9 cellular contexts compared by ENCODE assay signal in genomic region chr1:218320182-218320581, GRCh38. TPM values are rescaled to one million over a fixed set of nuclear protein-coding genes. Genes with fewer than 3 reads are reported as not detected.
"Had no signal": no experiment of that assay in that cellular context is flagged by ENCODE, and none has a peak within 500 bp of the region (broad histone marks: within the 10 kb centered on the region; RNA-seq: fewer than 3 reads in every experiment).

No MANE protein-coding gene starts in this region.

RNA-seq across cellular contexts. Expression of gene TGFB2, which starts 25.0 kb away (rescaled TPM):
- total RNA-seq: activated CD4-positive, alpha-beta memory T cell treated with anti-CD3 and anti-CD28 coated beads for 36 hours; activated CD4-positive, alpha-beta memory T cell treated with anti-CD3 and anti-CD28 coated beads, Interleukin-2, amount 10 ng/mL, durations not matched to agents 7 days and 5 days; activated CD4-positive, alpha-beta T cell treated with anti-CD3 and anti-CD28 coated beads, Interleukin-2, amount 10 ng/mL, durations not matched to agents 24 days and 14 days; activated CD4-positive, alpha-beta T cell treated with anti-CD3 and anti-CD28 coated beads, Interleukin-2, amount 10 ng/mL, durations not matched to agents 7 days and 5 days; activated CD8-positive, alpha-beta memory T cell treated with anti-CD3 and anti-CD28 coated beads for 36 hours; activated CD8-positive, alpha-beta memory T cell treated with anti-CD3 and anti-CD28 coated beads, Interleukin-2, amount 10 ng/mL, durations not matched to agents 7 days and 5 days; activated CD8-positive, alpha-beta T cell treated with anti-CD3 and anti-CD28 coated beads for 36 hours; activated CD8-positive, alpha-beta T cell treated with anti-CD3 and anti-CD28 coated beads, Interleukin-2, amount 10 ng/mL, durations not matched to agents 7 days and 5 days; T-helper 2 cell treated with Interferon-gamma antibody and Interleukin-4, amounts not matched to agents 100 ng/mL and 5 ng/mL, for 36 hours had no signal
